Comparison of ENCODE assay signal across 35 cellular contexts in the genomic region with DNA sequence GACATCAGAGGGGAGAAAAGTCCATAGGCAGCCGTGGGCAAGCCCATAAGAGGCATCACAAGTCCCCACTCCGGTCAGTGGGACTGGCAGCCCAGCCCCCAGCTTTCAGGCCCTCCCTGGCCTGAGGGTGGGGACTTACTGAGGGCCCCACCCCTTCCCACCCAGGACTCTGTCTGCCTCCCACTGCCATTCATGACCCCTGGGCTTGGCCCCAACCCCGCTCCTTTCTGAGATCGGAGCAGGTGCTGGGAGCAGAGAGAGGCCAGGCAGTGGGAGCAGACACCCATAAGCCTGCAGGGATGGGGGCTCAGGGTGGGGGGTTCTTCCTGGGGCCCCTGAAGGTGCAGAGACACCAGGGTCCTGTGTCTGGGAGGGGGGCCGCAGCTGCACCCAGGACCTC. TPM values are rescaled to one million over a fixed set of nuclear protein-coding genes. Genes with fewer than 3 reads are reported as not detected.
"Had no signal": no experiment of that assay in that cellular context is flagged by ENCODE, and none has a peak within 500 bp of the region (broad histone marks: within the 10 kb centered on the region; RNA-seq: fewer than 3 reads in every experiment).

No MANE protein-coding gene starts in this region.

- H3K36me3 ChIP-seq: colonic mucosa, gastrocnemius medialis, stomach, thyroid gland, vagina had no signal

- H3K4me2 ChIP-seq: hepatocyte, smooth muscle cell had no signal

- DNase-seq: effector CD8-positive, alpha-beta T cell; foreskin fibroblast; gastrocnemius medialis; natural killer cell; stimulated activated CD4-positive, alpha-beta T cell treated with anti-CD3 and anti-CD28 coated beads, Interleukin-2, amount 100 ng/mL, for 24 hours; stimulated activated CD4-positive, alpha-beta T cell treated with anti-CD3 and anti-CD28 coated beads, Interleukin-4, amount 100 ng/mL, for 24 hours; stimulated activated naive CD4-positive, alpha-beta T cell treated with Interleukin-2 at 50 U/mL for 16 hours; stomach; thyroid gland; trophoblast cell had no signal

- H3K79me2 ChIP-seq: hepatocyte, parathyroid adenoma had no signal

- H2AFZ ChIP-seq: hepatocyte, parathyroid adenoma had no signal

- H3K4me3 ChIP-seq: colonic mucosa, gastrocnemius medialis, hepatocyte, lung, smooth muscle cell, stomach, thyroid gland, vagina had no signal

- H3K36me3 Mint-ChIP-seq: memory B cell; natural killer cell; stimulated activated effector memory CD8-positive, alpha-beta T cell treated with anti-CD3 and anti-CD28 coated beads, Interleukin-12 subunit alpha, Interleukin-12 subunit beta, amount 100 ng/mL, for 72 hours had no signal

- ATAC-seq: esophagus mucosa; gastrocnemius medialis; left lobe of liver; natural killer cell; sciatic nerve; stimulated activated effector memory CD8-positive, alpha-beta T cell treated with anti-CD3 and anti-CD28 coated beads, Interleukin-12 subunit alpha, Interleukin-12 subunit beta, amount 100 ng/mL, for 72 hours had no signal

- H3K27ac ChIP-seq: colonic mucosa, epithelial cell of prostate, gastrocnemius medialis, hepatocyte, parathyroid adenoma, stomach, thyroid gland, vagina had no signal

- H3K9me3 ChIP-seq: colonic mucosa, gastrocnemius medialis, stomach, thyroid gland, vagina had no signal

- H3K4me1 ChIP-seq: colonic mucosa, gastrocnemius medialis, parathyroid adenoma, thyroid gland, vagina had no signal

- H3K4me3 Mint-ChIP-seq: dendritic cell treated with granulocyte-macrophage colony-stimulating factor and Interleukin-4, amounts not matched to agents 40 ng/mL and 50 ng/mL, for 4 days; endodermal cell; memory B cell; natural killer cell; stimulated activated effector memory CD8-positive, alpha-beta T cell treated with anti-CD3 and anti-CD28 coated beads, Interleukin-12 subunit alpha, Interleukin-12 subunit beta, amount 100 ng/mL, for 72 hours had no signal

- H3K27me3 ChIP-seq: colonic mucosa, gastrocnemius medialis, hepatocyte, thyroid gland, vagina had no signal

- H3K9ac ChIP-seq: parathyroid adenoma had no signal

- H3K4me1 Mint-ChIP-seq: endodermal cell had no signal

- H3K9me3 Mint-ChIP-seq: dendritic cell treated with granulocyte-macrophage colony-stimulating factor and Interleukin-4, amounts not matched to agents 40 ng/mL and 50 ng/mL, for 4 days; endodermal cell; memory B cell; natural killer cell; stimulated activated effector memory CD8-positive, alpha-beta T cell treated with anti-CD3 and anti-CD28 coated beads, Interleukin-12 subunit alpha, Interleukin-12 subunit beta, amount 100 ng/mL, for 72 hours had no signal

- H3K27ac Mint-ChIP-seq: dendritic cell treated with granulocyte-macrophage colony-stimulating factor and Interleukin-4, amounts not matched to agents 40 ng/mL and 50 ng/mL, for 4 days; endodermal cell; memory B cell; natural killer cell; progenitor cell of endocrine pancreas; stimulated activated effector memory CD8-positive, alpha-beta T cell treated with anti-CD3 and anti-CD28 coated beads, Interleukin-12 subunit alpha, Interleukin-12 subunit beta, amount 100 ng/mL, for 72 hours had no signal

- FAIRE-seq: islet of Langerhans had no signal

RNA-seq across cellular contexts. Expression of a gene that starts 5.1 kb away (rescaled TPM):
- total RNA-seq: colonic mucosa, gastrocnemius medialis, glomerular endothelial cell, left lobe of liver, liver, lung, mononuclear cell, osteoblast, sciatic nerve, smooth muscle cell, stomach, subcutaneous adipose tissue, temporal lobe, thyroid gland, vagina had no signal
- polyA plus RNA-seq: liver, neural cell had no signal

RNA-seq across cellular contexts. Expression of a gene that starts 10.4 kb away (rescaled TPM):
- total RNA-seq: chondrocyte, colonic mucosa, endodermal cell, esophagus mucosa, gastrocnemius medialis, glomerular endothelial cell, hepatocyte, left lobe of liver, liver, lung, mononuclear cell, natural killer cell, osteoblast, progenitor cell of endocrine pancreas, sciatic nerve, smooth muscle cell, stomach, subcutaneous adipose tissue, temporal lobe, thyroid gland, ureter, vagina had no signal
- polyA plus RNA-seq: hepatocyte, liver, lung, neural cell, smooth muscle cell, stomach had no signal
